Comparison of ENCODE assay signal across 12 cellular contexts in the genomic region with DNA sequence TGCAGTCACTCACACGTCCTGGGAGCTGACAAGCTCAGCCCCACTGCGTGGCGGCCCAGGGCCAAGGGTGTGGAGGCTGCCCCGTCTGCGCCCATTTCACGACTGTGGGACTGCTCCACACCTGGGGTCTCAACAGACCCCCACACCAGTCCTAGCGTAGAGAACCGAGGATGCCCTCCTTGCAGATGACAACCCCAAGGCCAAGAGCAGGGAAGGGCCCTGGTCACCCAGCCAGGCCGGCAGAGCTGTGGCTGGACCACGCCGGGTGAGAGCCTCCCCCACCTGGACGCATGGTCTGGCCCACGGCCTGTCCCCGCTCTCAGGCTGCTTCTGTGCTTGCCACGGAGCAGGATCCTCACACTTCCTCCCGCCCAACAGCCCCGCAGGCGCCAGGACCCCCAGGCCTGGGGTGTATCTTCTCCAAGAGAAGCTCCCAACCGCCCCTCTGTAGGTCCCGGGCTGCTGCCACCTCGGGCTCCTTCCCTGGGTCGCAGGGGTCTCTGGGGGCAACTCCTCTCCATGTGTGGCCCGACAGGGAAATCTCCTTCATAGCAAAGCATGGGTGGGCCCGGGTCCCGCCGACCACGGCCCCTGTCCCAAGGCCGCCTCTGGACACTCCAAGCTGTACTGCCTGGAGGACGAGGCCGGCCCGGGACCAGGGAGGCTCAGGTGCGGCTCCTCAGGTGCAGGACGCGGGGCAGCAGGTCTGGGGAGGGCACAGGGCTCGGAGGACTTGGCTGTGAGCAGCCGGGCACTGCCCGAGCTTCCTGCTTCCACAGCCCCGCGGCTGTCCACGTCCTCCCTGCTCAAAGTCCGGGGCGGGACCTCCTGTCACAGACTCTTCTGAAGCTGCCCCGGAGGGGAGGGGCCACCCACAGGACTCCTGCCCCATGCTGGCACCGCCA.
DNase-seq lines count a peak whose midpoint lies in the region; ATAC-seq lines count a peak whose summit lies in the region.
"Had no signal": no experiment of that assay in that cellular context is flagged by ENCODE, and none has a peak within 500 bp of the region (broad histone marks: within the 10 kb centered on the region; RNA-seq: fewer than 3 reads in every experiment).

No MANE protein-coding gene starts in this region.

- H3K4me3 ChIP-seq in iPS-18a (ENCODE audit: low read length): peak overlapping the region; percentile 61

- H3K36me3 ChIP-seq in ES-I3 (ENCODE audit: insufficient read depth, low read length) (no peaks in the 10 kb centered on the region), iPS-18a (ENCODE audit: control insufficient read depth, low read depth, low read length) (no peaks in the 10 kb centered on the region)

- ATAC-seq in sciatic nerve (peak; percentile 16), HG03175 (IDR thresholded peaks at IDR 0.05; ENCODE audit: unreplicated experiment) (no peak), GM18858 (IDR thresholded peaks at IDR 0.05; ENCODE audit: unreplicated experiment) (no peak)

- H3K9ac ChIP-seq in ES-I3 (ENCODE audit: low read depth, low read length) (peak overlapping the region; percentile 33; the same call in 1 of the 2 replicates), iPS-18a (ENCODE audit: low read length) (no peak overlapping the region)

- DNase-seq in SW480 (ENCODE audit: low spot score): peak; percentile 57
- peak; percentile 45 for DNase-seq in sciatic nerve (ENCODE audit: low spot score)
- no peak for DNase-seq in kidney glomerular epithelial cell (lab: John Stamatoyannopoulos, UW)
- DNase-seq in NK-92 treated with Interleukin-12 subunit alpha and Interleukin-12 subunit beta, amount 100 ng/mL, for 24 hours (lab: John Stamatoyannopoulos, UW): no peak
- DNase-seq: KG1; midbrain; stimulated activated CD4-positive, alpha-beta T cell treated with anti-CD3 and anti-CD28 coated beads, Interleukin-4, amount 100 ng/mL, for 4 hours had no signal

- intact Hi-C loops in sciatic nerve (cut with DNase I): no loop called here

- H3K4me1 ChIP-seq in ES-I3 (ENCODE audit: insufficient read depth, low read length) (no peaks in the 10 kb centered on the region), iPS-18a (ENCODE audit: control insufficient read depth, low read depth, low read length) (no peaks in the 10 kb centered on the region)

- H3K9me3 ChIP-seq in ES-I3 (ENCODE audit: control insufficient read depth, insufficient read depth, low read length): no peaks in the 10 kb centered on the region
- peaks cover 6% of the 10 kb centered on the region for H3K9me3 ChIP-seq in iPS-18a (ENCODE audit: control insufficient read depth, low read depth, low read length)

- no peak overlapping the region for H3K27ac ChIP-seq in iPS-18a (ENCODE audit: low read length)
- H3K27ac ChIP-seq: epithelial cell of prostate had no signal

- peaks cover 26% of the 10 kb centered on the region for H3K27me3 ChIP-seq in iPS-18a (ENCODE audit: control insufficient read depth, insufficient read depth, low read length)

Comparison
In these comparisons a context has a peak if more than half of its experiments do, and no peak if none do; other contexts are left out.
1. DNase-seq: peak in SW480 (single experiment) and sciatic nerve (single experiment); none in kidney glomerular epithelial cell (single experiment) and NK-92 treated with Interleukin-12 subunit alpha and Interleukin-12 subunit beta, amount 100 ng/mL, for 24 hours (single experiment).